ENCODE assay signal across 10 cellular contexts in genomic region chr12:124995200-124995961, GRCh38. TPM values are rescaled to one million over a fixed set of nuclear protein-coding genes. Genes with fewer than 3 reads are reported as not detected.
DNase-seq lines count a peak whose midpoint lies in the region; ATAC-seq and TF ChIP-seq lines count a peak whose summit lies in the region.
"Had no signal": no experiment of that assay in that cellular context is flagged by ENCODE, and none has a peak within 500 bp of the region (broad histone marks: within the 10 kb centered on the region; RNA-seq: fewer than 3 reads in every experiment).

No MANE protein-coding gene starts in this region.

- H3K9me3 Mint-ChIP-seq in CD8-positive, alpha-beta T cell = no peaks in the 10 kb centered on the region
- H3K9me3 Mint-ChIP-seq in activated B cell treated with CpG ODN at 0.5 μM for 24 hours = no peaks in the 10 kb centered on the region

- H3K27ac ChIP-seq in CD8-positive, alpha-beta T cell (ENCODE audit: low read depth, low read length) = no peak overlapping the region
- H3K27ac ChIP-seq: suprapubic skin had no signal

- intact Hi-C loops in CD8-positive, alpha-beta T cell (cut with DNase I, micrococcal nuclease) = no loop called here
- intact Hi-C loops in activated B cell treated with CpG ODN at 0.5 μM for 24 hours (cut with micrococcal nuclease) (loop anchor here (10.0 kb wide), 1 partner anchor 541 kb away; no protein-coding TSS in a partner anchor), mucosa of descending colon (cut with DNase I, micrococcal nuclease) (no loop called here)

- POLR2A ChIA-PET in CD8-positive, alpha-beta T cell (lab: Charles Lee) = interaction anchor here (0.9 kb wide), 1 partner anchor 55 kb away, joined by 3 read pairs; no protein-coding TSS in a partner anchor
- POLR2A ChIA-PET in activated B cell treated with CpG ODN at 0.5 μM for 24 hours (lab: Charles Lee) = interaction anchor here (1.0 to 3.4 kb wide), 6 partner anchors 54 to 80 kb away, joined by 3 to 30 read pairs (median 13); partner anchors contain the start of gene UBC

- CTCF ChIA-PET in CD8-positive, alpha-beta T cell (lab: Charles Lee) = interaction anchor here (2.6 kb wide), 1 partner anchor 89 kb away, joined by 10 read pairs; no protein-coding TSS in a partner anchor
- CTCF ChIA-PET in activated B cell treated with CpG ODN at 0.5 μM for 24 hours (lab: Charles Lee) = interaction anchor here (0.7 to 1.1 kb wide), 2 partner anchors 44 to 55 kb away, joined by 3 read pairs; no protein-coding TSS in a partner anchor

- H3K36me3 ChIP-seq in CD8-positive, alpha-beta T cell (ENCODE audit: insufficient read depth, low read length) = no peaks in the 10 kb centered on the region
- no peaks in the 10 kb centered on the region for H3K36me3 ChIP-seq in mucosa of descending colon (ENCODE audit: low read depth)
- H3K36me3 ChIP-seq: suprapubic skin had no signal

- peaks cover 2% of the 10 kb centered on the region for H3K36me3 Mint-ChIP-seq in CD8-positive, alpha-beta T cell
- peaks cover 2% of the 10 kb centered on the region for H3K36me3 Mint-ChIP-seq in activated B cell treated with CpG ODN at 0.5 μM for 24 hours (ENCODE audit: low read depth)

- H3K4me3 ChIP-seq in CD8-positive, alpha-beta T cell (ENCODE audit: low read depth, low read length) = no peak overlapping the region
- no peak overlapping the region for H3K4me3 ChIP-seq in mucosa of descending colon

- DNase-seq in CD8-positive, alpha-beta T cell = no peak
- peak; percentile 29 for DNase-seq in activated B cell treated with CpG ODN at 0.5 μM for 24 hours
- peak in 2 of 3 donors; percentile 42 to 46 for DNase-seq in mucosa of descending colon
- no peak for DNase-seq in NCI-H345 treated with DMSO at 0.1 percent for 48 hours (lab: John Stamatoyannopoulos, UW; ENCODE audit: unreplicated experiment)
- DNase-seq in NCI-H2107 treated with DMSO at 0.1 percent for 48 hours (lab: John Stamatoyannopoulos, UW; ENCODE audit: unreplicated experiment) = no peak
- DNase-seq: NCI-H187 treated with DMSO at 0.1 percent for 48 hours had no signal

- peak overlapping the region; percentile 91 for H3K4me3 Mint-ChIP-seq in CD8-positive, alpha-beta T cell
- H3K4me3 Mint-ChIP-seq in activated B cell treated with CpG ODN at 0.5 μM for 24 hours = peak overlapping the region; percentile 93

- H3K9me3 ChIP-seq in CD8-positive, alpha-beta T cell (ENCODE audit: low read length) = no peaks in the 10 kb centered on the region
- no peaks in the 10 kb centered on the region for H3K9me3 ChIP-seq in mucosa of descending colon
- H3K9me3 ChIP-seq: suprapubic skin had no signal

- peaks cover 23% of the 10 kb centered on the region for H3K4me1 Mint-ChIP-seq in CD8-positive, alpha-beta T cell (ENCODE audit: low read depth)
- H3K4me1 Mint-ChIP-seq in activated B cell treated with CpG ODN at 0.5 μM for 24 hours = peaks cover 50% of the 10 kb centered on the region

- H3K27ac Mint-ChIP-seq in CD8-positive, alpha-beta T cell = peak overlapping the region; percentile 8
- H3K27ac Mint-ChIP-seq in activated B cell treated with CpG ODN at 0.5 μM for 24 hours = peak overlapping the region; percentile 95

- peaks cover 14% of the 10 kb centered on the region for H3K4me1 ChIP-seq in CD8-positive, alpha-beta T cell (ENCODE audit: insufficient read depth, low read length)
- H3K4me1 ChIP-seq in mucosa of descending colon (ENCODE audit: low read depth) = peaks cover 5% of the 10 kb centered on the region

- ATAC-seq in CD8-positive, alpha-beta T cell = no peak
- ATAC-seq in HG02852 (IDR thresholded peaks at IDR 0.05; ENCODE audit: unreplicated experiment) = peak; percentile 21
- ATAC-seq in activated B cell treated with CpG ODN at 0.5 μM for 24 hours (ENCODE audit: low read depth) = no peak
- ATAC-seq in mucosa of descending colon = peak; percentile 30
- ATAC-seq in HG03342 (IDR thresholded peaks at IDR 0.05; ENCODE audit: unreplicated experiment) = no peak
- ATAC-seq in GM21737 (IDR thresholded peaks at IDR 0.05; ENCODE audit: unreplicated experiment) = no peak

- no peak for TF ChIP-seq CTCF in CD8-positive, alpha-beta T cell (IDR thresholded peaks at IDR 0.05)
- TF ChIP-seq CTCF in activated B cell treated with CpG ODN at 0.5 μM for 24 hours (IDR thresholded peaks at IDR 0.05) (no peak), mucosa of descending colon (IDR thresholded peaks at IDR 0.05) (no peak)

- no peaks in the 10 kb centered on the region for H3K27me3 Mint-ChIP-seq in CD8-positive, alpha-beta T cell (ENCODE audit: low read depth)
- H3K27me3 Mint-ChIP-seq in activated B cell treated with CpG ODN at 0.5 μM for 24 hours = no peaks in the 10 kb centered on the region

- no peaks in the 10 kb centered on the region for H3K27me3 ChIP-seq in CD8-positive, alpha-beta T cell (ENCODE audit: insufficient read depth, low read length)
- H3K27me3 ChIP-seq: suprapubic skin had no signal

RNA-seq across cellular contexts. Expression of gene BRI3BP, which starts 1.9 kb away (rescaled TPM):
- under 1 TPM; 0.81 to 0.94 TPM for total RNA-seq in CD8-positive, alpha-beta T cell
- 14.5 and 14.6 TPM in 2 replicates for total RNA-seq in activated B cell treated with CpG ODN at 0.5 μM for 24 hours
- total RNA-seq in mucosa of descending colon = 10 to 100 TPM; 21.3 to 45.1 (median 44.4) TPM

RNA-seq across cellular contexts. Expression of gene DHX37, which starts 6.5 kb away (rescaled TPM):
- total RNA-seq in CD8-positive, alpha-beta T cell = 10 to 100 TPM; 40.8 to 41.3 TPM
- total RNA-seq in activated B cell treated with CpG ODN at 0.5 μM for 24 hours (54.1 and 57.1 TPM in 2 replicates), mucosa of descending colon (10 to 100 TPM; 14.4 to 17.8 (median 14.8) TPM)

Comparison
In these comparisons a context has a peak if more than half of its experiments do, and no peak if none do; other contexts are left out.
1. ATAC-seq: peak in HG02852 (single experiment) and mucosa of descending colon (single experiment); none in CD8-positive, alpha-beta T cell (single experiment), activated B cell treated with CpG ODN at 0.5 μM for 24 hours (single experiment), HG03342 (single experiment) and GM21737 (single experiment).
2. DNase-seq: peak in activated B cell treated with CpG ODN at 0.5 μM for 24 hours (single experiment) and mucosa of descending colon (2 of 3); none in CD8-positive, alpha-beta T cell (0 of 7), NCI-H345 treated with DMSO at 0.1 percent for 48 hours (single experiment) and NCI-H2107 treated with DMSO at 0.1 percent for 48 hours (single experiment).